Comparison of ENCODE assay signal across 8 cellular contexts in the genomic region with DNA sequence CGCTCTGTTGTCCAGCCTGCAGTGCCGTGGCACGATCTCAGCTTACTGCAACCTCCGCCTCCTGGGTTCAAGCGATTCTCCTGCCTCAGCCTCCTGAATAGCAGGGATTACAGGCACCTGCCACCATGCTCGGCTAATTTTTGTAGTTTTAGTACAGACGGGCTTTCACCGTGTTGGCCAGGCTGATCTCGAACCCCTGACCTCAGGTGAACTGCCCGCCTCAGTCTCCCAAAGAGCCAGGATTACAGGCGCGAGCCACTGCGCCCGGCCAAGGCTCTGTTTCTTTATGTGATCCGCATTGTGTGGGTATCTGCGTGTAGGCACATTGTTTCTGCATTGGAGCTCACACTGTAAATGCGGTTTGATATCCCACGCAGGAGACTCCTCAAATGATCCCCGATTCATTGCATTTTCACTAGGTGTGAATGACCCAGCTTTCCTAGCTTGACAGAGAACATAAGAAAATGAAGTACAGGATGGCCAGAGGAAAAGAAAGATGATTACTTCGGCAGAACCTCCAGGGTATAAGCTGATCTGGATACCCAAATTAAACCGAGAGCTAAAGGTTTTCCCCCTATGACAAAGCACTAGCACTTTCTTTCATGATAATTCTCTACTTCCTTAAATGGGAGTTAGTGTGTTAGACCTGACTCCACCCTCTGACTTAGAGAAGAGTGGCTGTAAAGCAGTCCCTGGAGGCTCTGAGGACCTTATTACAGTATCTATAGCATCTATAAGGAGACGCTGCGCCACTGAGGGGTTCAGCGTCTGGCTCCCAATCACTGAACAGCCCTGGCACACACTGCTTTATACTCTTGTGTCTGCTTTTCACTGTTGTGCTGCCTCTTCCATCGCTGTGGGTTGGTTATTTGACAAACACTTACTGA. TPM values are rescaled to one million over a fixed set of nuclear protein-coding genes. Genes with fewer than 3 reads are reported as not detected.
DNase-seq lines count a peak whose midpoint lies in the region; ATAC-seq and TF ChIP-seq lines count a peak whose summit lies in the region.

No MANE protein-coding gene starts in this region.

- peaks cover 71% of the 10 kb centered on the region for H3K4me1 ChIP-seq in mesodermal cell (ENCODE audit: control insufficient read depth, insufficient read depth, low read length, poor library complexity, severe bottlenecking)

- peaks cover 11% of the 10 kb centered on the region for H3K36me3 Mint-ChIP-seq in activated naive CD8-positive, alpha-beta T cell

- H3K4me3 ChIP-seq in mesodermal cell (ENCODE audit: extremely low read depth, insufficient read depth, low read length, poor library complexity, severe bottlenecking), result peak overlapping the region; percentile 1

- peaks cover 36% of the 10 kb centered on the region for H3K36me3 ChIP-seq in mesodermal cell (ENCODE audit: control insufficient read depth, insufficient read depth, low read length)

- H3K27ac Mint-ChIP-seq in activated naive CD8-positive, alpha-beta T cell, result peak overlapping the region; percentile 99

- peak; percentile 82 for DNase-seq in GM13976 (ENCODE audit: low spot score)
- DNase-seq in KG1 (lab: John Stamatoyannopoulos, UW), result peak; percentile 28
- no peak for DNase-seq in sciatic nerve (ENCODE audit: low spot score)
- DNase-seq in medulla oblongata (ENCODE audit: extremely low spot score), result no peak
- DNase-seq in NCI-H2227 (lab: John Stamatoyannopoulos, UW; ENCODE audit: unreplicated experiment), result no peak

- H3K9me3 ChIP-seq in mesodermal cell (ENCODE audit: control insufficient read depth, low read length), result peaks cover 4% of the 10 kb centered on the region

- in situ Hi-C loops in GM13976 (cut with MboI; ENCODE audit: low sequenced_read_pairs, unreplicated experiment), result loop anchor here (25.0 kb wide), 1 partner anchor 313 kb away; the partner anchor contains the start of gene WFDC1

- H3K27ac ChIP-seq in mesodermal cell (ENCODE audit: low read depth, low read length, severe bottlenecking), result peak overlapping the region; percentile 94

- intact Hi-C loops in sciatic nerve (cut with DNase I), result no loop called here

- H3K27me3 Mint-ChIP-seq in activated naive CD8-positive, alpha-beta T cell, result no peaks in the 10 kb centered on the region

- peaks cover 87% of the 10 kb centered on the region for H3K4me1 Mint-ChIP-seq in activated naive CD8-positive, alpha-beta T cell (ENCODE audit: low read depth)

- TF ChIP-seq CTCF in GM13976 (IDR thresholded peaks at IDR 0.05; ENCODE audit: borderline replicate concordance, control extremely low read depth, extremely low read depth, insufficient read depth, missing control alignments), result no peak

- ATAC-seq in GM21526 (IDR thresholded peaks at IDR 0.05; ENCODE audit: low FRiP score, unreplicated experiment) (peak; percentile 57), sciatic nerve (no peak)

- WGBS in mesodermal cell (ENCODE audit: insufficient coverage in 2 of 2), 2 experiments, result 79 to 83% methylated on average over 21 of the region's 25 CpGs

- no peaks in the 10 kb centered on the region for H3K9me3 Mint-ChIP-seq in activated naive CD8-positive, alpha-beta T cell (ENCODE audit: low read depth)

- H3K4me3 Mint-ChIP-seq in activated naive CD8-positive, alpha-beta T cell, result peak overlapping the region; percentile 91

RNA-seq across cellular contexts. Expression of gene COTL1, which starts 17.3 kb away (rescaled TPM):
- 247 TPM for polyA plus RNA-seq in mesodermal cell (2013, experiment 1 of 2)
- 194 TPM for polyA plus RNA-seq in mesodermal cell (2013, experiment 2 of 2)
- total RNA-seq in sciatic nerve, result 77.9 TPM

RNA-seq across cellular contexts. Expression of gene KLHL36, which starts 47.7 kb away (rescaled TPM):
- 20.6 TPM for polyA plus RNA-seq in mesodermal cell (2013, experiment 1 of 2)
- 17.8 TPM for polyA plus RNA-seq in mesodermal cell (2013, experiment 2 of 2)
- total RNA-seq in sciatic nerve, result 60.2 TPM

Comparison
In these comparisons a context has a peak if more than half of its experiments do, and no peak if none do; other contexts are left out.
1. DNase-seq: peak in GM13976 (single experiment) and KG1 (single experiment); none in sciatic nerve (single experiment), medulla oblongata (single experiment) and NCI-H2227 (single experiment).